Comparison of ENCODE assay signal across 8 cellular contexts in genomic region chr15:98649996-98650870, GRCh38. TPM values are rescaled to one million over a fixed set of nuclear protein-coding genes. Genes with fewer than 3 reads are reported as not detected.
A peak's percentile ranks its signal among the peaks of the same experiment; 100 is the strongest.
DNase-seq lines count a peak whose midpoint lies in the region; ATAC-seq and TF ChIP-seq lines count a peak whose summit lies in the region.

No MANE protein-coding gene starts in this region.

- H2AFZ ChIP-seq in Karpas-422 (ENCODE audit: low read length), result no peak overlapping the region

- H3K9me2 ChIP-seq in Karpas-422 (replicated peaks; ENCODE audit: insufficient read depth, low read length), result no peaks in the 10 kb centered on the region

- H3K36me3 ChIP-seq in ES-I3 (ENCODE audit: insufficient read depth, low read length) (no peaks in the 10 kb centered on the region), RWPE2 (ENCODE audit: low read depth) (no peaks in the 10 kb centered on the region; the same call in 1 of the 2 replicates), sigmoid colon (no peaks in the 10 kb centered on the region), Karpas-422 (ENCODE audit: insufficient read depth, low read length) (no peaks in the 10 kb centered on the region)

- TF ChIP-seq CTCF in RWPE2 (IDR thresholded peaks at IDR 0.05; ENCODE audit: poor library complexity, severe bottlenecking) (no peak), sigmoid colon (IDR thresholded peaks at IDR 0.05) (no peak)

- DNase-seq in RWPE2 (ENCODE audit: low spot score) (no peak), amniotic epithelial cell (ENCODE audit: low read depth) (peak; percentile 30), right cardiac atrium (peak; percentile 36 to 79 (median 78)), sigmoid colon (no peak), Karpas-422 (no peak)

- no peaks in the 10 kb centered on the region for H3K27me3 ChIP-seq in RWPE2 (ENCODE audit: insufficient read depth, poor library complexity, severe bottlenecking)
- H3K27me3 ChIP-seq in right cardiac atrium (ENCODE audit: control insufficient read depth, insufficient read depth), result no peaks in the 10 kb centered on the region
- no peaks in the 10 kb centered on the region for H3K27me3 ChIP-seq in sigmoid colon
- no peaks in the 10 kb centered on the region for H3K27me3 ChIP-seq in Karpas-422 (ENCODE audit: low read length)

- TF ChIP-seq EP300 in sigmoid colon (IDR thresholded peaks at IDR 0.05), result no peak

- H3K4me2 ChIP-seq in Karpas-422 (ENCODE audit: low read depth, low read length, poor library complexity, severe bottlenecking), result no peak overlapping the region

- under 1% methylated on average over 88 of the region's 88 CpGs for WGBS in right cardiac atrium
- WGBS in sigmoid colon, 2 donors, result 1% methylated on average over 88 of the region's 88 CpGs

- H3K79me2 ChIP-seq in Karpas-422 (ENCODE audit: low read length), result no peaks in the 10 kb centered on the region

- TF ChIP-seq POLR2A in sigmoid colon (IDR thresholded peaks at IDR 0.05), result peak in 1 of 2 donors; percentile 24

- H3K9me3 ChIP-seq in ES-I3 (ENCODE audit: control insufficient read depth, insufficient read depth, low read length) (no peaks in the 10 kb centered on the region), RWPE2 (ENCODE audit: severe bottlenecking) (no peaks in the 10 kb centered on the region), right cardiac atrium (ENCODE audit: control insufficient read depth, low read length) (no peaks in the 10 kb centered on the region), sigmoid colon (no peaks in the 10 kb centered on the region), Karpas-422 (ENCODE audit: low read length) (no peaks in the 10 kb centered on the region)

- H3K27ac ChIP-seq in RWPE2 (ENCODE audit: poor library complexity, severe bottlenecking), result peak overlapping the region; percentile 85
- peak overlapping the region; percentile 89 for H3K27ac ChIP-seq in right cardiac atrium (ENCODE audit: low read length)
- H3K27ac ChIP-seq in sigmoid colon, result peak overlapping the region; percentile 92 to 98 (median 96)
- no peak overlapping the region for H3K27ac ChIP-seq in Karpas-422 (ENCODE audit: low read length)

- peaks cover 22% of the 10 kb centered on the region; the same call in 1 of the 2 replicates for H3K4me1 ChIP-seq in ES-I3 (ENCODE audit: insufficient read depth, low read length)
- H3K4me1 ChIP-seq in RWPE2 (ENCODE audit: insufficient read depth, poor library complexity, severe bottlenecking), result peaks cover 34% of the 10 kb centered on the region
- H3K4me1 ChIP-seq in right cardiac atrium (ENCODE audit: control insufficient read depth, insufficient read depth, low read length), result no peaks in the 10 kb centered on the region
- peaks cover 0 to 43% (median 32%) of the 10 kb centered on the region in 4 donors for H3K4me1 ChIP-seq in sigmoid colon
- H3K4me1 ChIP-seq in Karpas-422 (ENCODE audit: low read length), result peaks cover 9% of the 10 kb centered on the region

- H3K4me3 ChIP-seq in RWPE2 (ENCODE audit: severe bottlenecking) (peak overlapping the region; percentile 96), right cardiac atrium (ENCODE audit: low read length) (peak overlapping the region; percentile 100), sigmoid colon (peak overlapping the region; percentile 63 to 94 (median 85)), Karpas-422 (ENCODE audit: low read length) (no peak overlapping the region)

- ATAC-seq in RWPE2 (ENCODE audit: low read depth) (peak; percentile 1; the same call in 1 of the 3 replicates), right cardiac atrium (peak; percentile 19 to 34), GM21447 (IDR thresholded peaks at IDR 0.05; ENCODE audit: unreplicated experiment) (no peak), HG03025 (IDR thresholded peaks at IDR 0.05; ENCODE audit: low FRiP score, unreplicated experiment) (no peak)

- H4K20me1 ChIP-seq in Karpas-422 (ENCODE audit: insufficient read depth, low read depth, low read length), result no peaks in the 10 kb centered on the region

- peak overlapping the region; percentile 98 for H3K9ac ChIP-seq in ES-I3 (ENCODE audit: low read depth, low read length)
- no peak overlapping the region for H3K9ac ChIP-seq in Karpas-422 (ENCODE audit: low read length)

- intact Hi-C loops in right cardiac atrium (cut with DNase I) (loop anchor here (5.0 to 10.0 kb wide), 7 partner anchors 75 to 415 kb away; no protein-coding TSS in a partner anchor), sigmoid colon (cut with DNase I) (loop anchor here (2.0 to 5.0 kb wide), 6 partner anchors 53 to 425 kb away; no protein-coding TSS in a partner anchor)

RNA-seq across cellular contexts. Expression of gene IGF1R, which starts 1.9 kb away (rescaled TPM):
- total RNA-seq in right cardiac atrium, result 10 to 100 TPM; 31.0 to 52.3 (median 39.1) TPM
- 9.0 TPM for polyA plus RNA-seq in right cardiac atrium
- 100 to 1,000 TPM in 1 of 4 donors, 10 to 100 TPM in 3; 39.6 to 130 (median 61.3) TPM for total RNA-seq in sigmoid colon
- 1 to 10 TPM; 1.2 to 8.5 (median 1.4) TPM for polyA plus RNA-seq in sigmoid colon
- total RNA-seq in Karpas-422 (2014; rRNA removed; shearing (Covaris generic); ENCODE audit: low replicate concordance), result 0.56 and 5.4 TPM in 2 replicates

Comparison
In these comparisons a context has a peak if more than half of its experiments do, and no peak if none do; other contexts are left out.
1. ATAC-seq: peak in RWPE2 (single experiment) and right cardiac atrium (2 of 2); none in GM21447 (single experiment) and HG03025 (single experiment).
2. DNase-seq: peak in amniotic epithelial cell (single experiment) and right cardiac atrium (3 of 3); none in RWPE2 (single experiment), sigmoid colon (single experiment) and Karpas-422 (single experiment).